2 cellular contexts compared by ENCODE assay signal in the genomic region with DNA sequence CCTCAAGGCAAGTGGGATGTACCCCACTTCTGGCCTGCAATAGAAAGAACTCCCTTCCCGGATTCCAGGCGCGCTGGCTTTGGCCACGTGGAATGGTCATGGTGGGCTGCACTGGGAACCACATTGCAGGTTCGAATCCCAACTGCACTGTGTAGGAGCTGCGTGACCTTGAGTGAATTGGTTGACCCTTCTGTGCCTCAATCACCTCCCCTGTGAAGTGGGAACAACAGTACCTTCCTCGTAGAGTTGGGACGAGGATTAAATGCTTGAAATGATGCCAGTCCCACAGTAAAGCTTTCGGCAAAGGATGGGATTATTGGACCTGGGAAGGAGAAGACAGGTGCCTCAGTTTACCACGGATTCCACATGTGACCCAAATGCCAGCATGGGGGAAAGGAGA.
TF ChIP-seq lines count a peak whose summit lies in the region.

No MANE protein-coding gene starts in this region.

TF ChIP-seq in A549, 52 proteins besides CTCF, POLR2A, EP300 and RAD21:
- no peak for TF ChIP-seq KDM1A (IDR thresholded peaks at IDR 0.05; ENCODE audit: low read depth)
- TF ChIP-seq, protein P1, sequence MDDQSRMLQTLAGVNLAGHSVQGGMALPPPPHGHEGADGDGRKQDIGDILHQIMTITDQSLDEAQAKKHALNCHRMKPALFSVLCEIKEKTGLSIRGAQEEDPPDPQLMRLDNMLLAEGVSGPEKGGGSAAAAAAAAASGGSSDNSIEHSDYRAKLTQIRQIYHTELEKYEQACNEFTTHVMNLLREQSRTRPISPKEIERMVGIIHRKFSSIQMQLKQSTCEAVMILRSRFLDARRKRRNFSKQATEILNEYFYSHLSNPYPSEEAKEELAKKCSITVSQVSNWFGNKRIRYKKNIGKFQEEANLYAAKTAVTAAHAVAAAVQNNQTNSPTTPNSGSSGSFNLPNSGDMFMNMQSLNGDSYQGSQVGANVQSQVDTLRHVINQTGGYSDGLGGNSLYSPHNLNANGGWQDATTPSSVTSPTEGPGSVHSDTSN (IDR thresholded peaks at IDR 0.05): no peak
- no peak for TF ChIP-seq KDM5A (IDR thresholded peaks at IDR 0.05)
- TF ChIP-seq CBX2 (IDR thresholded peaks at IDR 0.05; ENCODE audit: borderline replicate concordance, low read depth): no peak
- TF ChIP-seq EHMT2 (IDR thresholded peaks at IDR 0.05; ENCODE audit: low read depth): no peak
- TF ChIP-seq BHLHE40 (IDR thresholded peaks at IDR 0.05; ENCODE audit: low read depth, low read length): no peak
- no peak for TF ChIP-seq NFE2L2 (conservative IDR thresholded peaks at IDR 0.05; ENCODE audit: low read length)
- TF ChIP-seq ESRRA (IDR thresholded peaks at IDR 0.05; ENCODE audit: borderline replicate concordance, low read length): peak; percentile 36; the same call in 1 of the 2 replicates
- no peak for TF ChIP-seq E2F6 (IDR thresholded peaks at IDR 0.05; ENCODE audit: borderline replicate concordance, low read depth)

TF ChIP-seq in K562, 482 proteins besides CTCF, POLR2A, EP300 and RAD21:
- TF ChIP-seq IFI16 (CRISPR knock-in tag; IDR thresholded peaks at IDR 0.05) (no peak), ESRRA (IDR thresholded peaks at IDR 0.05; ENCODE audit: borderline replicate concordance, low read depth) (peak; percentile 97)
